ENCODE assay signal across 9 cellular contexts in genomic region chr5:142000709-142001484, GRCh38. TPM values are rescaled to one million over a fixed set of nuclear protein-coding genes. Genes with fewer than 3 reads are reported as not detected.
DNase-seq lines count a peak whose midpoint lies in the region; ATAC-seq and TF ChIP-seq lines count a peak whose summit lies in the region.
"Had no signal": no experiment of that assay in that cellular context is flagged by ENCODE, and none has a peak within 500 bp of the region (broad histone marks: within the 10 kb centered on the region; RNA-seq: fewer than 3 reads in every experiment).

No MANE protein-coding gene starts in this region.

- TF ChIP-seq CTCF in AG09309 (IDR thresholded peaks at IDR 0.05; ENCODE audit: control insufficient read depth, insufficient read depth, low read depth, low read length, missing control alignments) (peak; percentile 38), foreskin fibroblast (IDR thresholded peaks at IDR 0.05; ENCODE audit: low read depth, low read length) (peak; percentile 48)

- DNase-seq in AG09309 (ENCODE audit: low read depth) = no peak
- peak; percentile 28 for DNase-seq in G401 (ENCODE audit: low spot score)
- peak in 1 of 2 donors; percentile 35 for DNase-seq in foreskin fibroblast
- DNase-seq in NCI-H510A treated with DMSO at 0.1 percent for 48 hours (lab: John Stamatoyannopoulos, UW) = no peak
- DNase-seq: NCI-H2171 had no signal

- ATAC-seq in SK-N-SH treated with all-trans-retinoic acid at 6 μM for 48 hours (peak; percentile 61), GM21528 (IDR thresholded peaks at IDR 0.05; ENCODE audit: low FRiP score, unreplicated experiment) (no peak), GM18867 (IDR thresholded peaks at IDR 0.05; ENCODE audit: unreplicated experiment) (no peak), GM18517 (IDR thresholded peaks at IDR 0.05; ENCODE audit: unreplicated experiment) (no peak)

- in situ Hi-C loops in G401 (cut with HindIII; ENCODE audit: low sequenced_read_pairs) = no loop called here

- H3K4me3 ChIP-seq in AG09309 (ENCODE audit: control insufficient read depth, low read depth, low read length) (no peak overlapping the region), foreskin fibroblast (ENCODE audit: low read depth in 1 of 2, low read length in 2 of 2) (no peak overlapping the region)

TF ChIP-seq in SK-N-SH treated with all-trans-retinoic acid at 6 μM for 48 hours, 23 proteins besides CTCF, POLR2A, EP300 and RAD21:
- TF ChIP-seq TCF4 (CRISPR knock-in tag; IDR thresholded peaks at IDR 0.05; ENCODE audit: borderline replicate concordance) (no peak), ESRRG (CRISPR knock-in tag; IDR thresholded peaks at IDR 0.05) (no peak), POU6F1 (CRISPR knock-in tag; IDR thresholded peaks at IDR 0.05; ENCODE audit: borderline replicate concordance, low read depth) (no peak), ZC3H10 (CRISPR knock-in tag; IDR thresholded peaks at IDR 0.05) (no peak), GLIS3 (CRISPR knock-in tag; IDR thresholded peaks at IDR 0.05) (no peak), OSR1 (CRISPR knock-in tag; IDR thresholded peaks at IDR 0.05) (no peak), PPARA (CRISPR knock-in tag; IDR thresholded peaks at IDR 0.05; ENCODE audit: borderline replicate concordance) (no peak), CSRNP3 (CRISPR knock-in tag; IDR thresholded peaks at IDR 0.05) (no peak), ARNTL (CRISPR knock-in tag; IDR thresholded peaks at IDR 0.05; ENCODE audit: borderline replicate concordance, low read depth) (no peak), ZNF8 (CRISPR knock-in tag; IDR thresholded peaks at IDR 0.05) (no peak), SNAI2 (CRISPR knock-in tag; IDR thresholded peaks at IDR 0.05) (no peak), ZFP30 (CRISPR knock-in tag; IDR thresholded peaks at IDR 0.05) (no peak), CREB5 (CRISPR knock-in tag; IDR thresholded peaks at IDR 0.05; ENCODE audit: low read depth) (no peak), BACH2 (CRISPR knock-in tag; IDR thresholded peaks at IDR 0.05; ENCODE audit: borderline replicate concordance) (no peak), CSDC2 (CRISPR knock-in tag; IDR thresholded peaks at IDR 0.05) (no peak)

RNA-seq across cellular contexts. Expression of gene GNPDA1, which starts 11.9 kb away (rescaled TPM):
- 196 and 216 TPM in 2 replicates for total RNA-seq in G401 (2014; rRNA removed; shearing (Covaris generic))

RNA-seq across cellular contexts. Expression of gene RNF14, which starts 32.0 kb away (rescaled TPM):
- 61.5 and 65.6 TPM in 2 replicates for total RNA-seq in G401 (2014; rRNA removed; shearing (Covaris generic))

RNA-seq across cellular contexts. Expression of gene PCDH12, which starts 42.9 kb away (rescaled TPM):
- total RNA-seq in G401 (2014; rRNA removed; shearing (Covaris generic)) = not detected in 2 replicates
